8 cellular contexts compared by ENCODE assay signal in genomic region chr1:2526824-2527552, GRCh38. TPM values are rescaled to one million over a fixed set of nuclear protein-coding genes. Genes with fewer than 3 reads are reported as not detected.
DNase-seq lines count a peak whose midpoint lies in the region; ATAC-seq and TF ChIP-seq lines count a peak whose summit lies in the region.

No MANE protein-coding gene starts in this region.

- peaks cover 4% of the 10 kb centered on the region for H3K36me3 ChIP-seq in CD8-positive, alpha-beta T cell (ENCODE audit: insufficient read depth, low read length)
- peaks cover 27% of the 10 kb centered on the region for H3K36me3 ChIP-seq in WERI-Rb-1
- H3K36me3 ChIP-seq in ectodermal cell (ENCODE audit: control insufficient read depth, insufficient read depth, low read length) = no peaks in the 10 kb centered on the region
- no peaks in the 10 kb centered on the region for H3K36me3 ChIP-seq in muscle layer of duodenum (ENCODE audit: control insufficient read depth in 1 of 2, insufficient read depth in 2 of 2, low read length in 2 of 2)

- H3K27me3 ChIP-seq in CD8-positive, alpha-beta T cell (ENCODE audit: insufficient read depth, low read length) = peaks cover 7% of the 10 kb centered on the region
- H3K27me3 ChIP-seq in WERI-Rb-1 (ENCODE audit: insufficient read depth, low read depth, severe bottlenecking) = no peaks in the 10 kb centered on the region
- H3K27me3 ChIP-seq in ectodermal cell (ENCODE audit: control insufficient read depth, insufficient read depth, low read length, poor library complexity, severe bottlenecking) = peaks cover 54% of the 10 kb centered on the region
- H3K27me3 ChIP-seq in muscle layer of duodenum (ENCODE audit: low read depth, low read length) = peaks cover 23% of the 10 kb centered on the region

- TF ChIP-seq CTCF in CD8-positive, alpha-beta T cell (IDR thresholded peaks at IDR 0.05) = no peak
- TF ChIP-seq CTCF in WERI-Rb-1 (IDR thresholded peaks at IDR 0.05; ENCODE audit: low read depth, low read length) = no peak

- H3K4me1 ChIP-seq in CD8-positive, alpha-beta T cell (ENCODE audit: insufficient read depth, low read length) = peaks cover 64% of the 10 kb centered on the region
- peaks cover 46% of the 10 kb centered on the region for H3K4me1 ChIP-seq in ectodermal cell (ENCODE audit: control insufficient read depth, insufficient read depth, low read length)
- H3K4me1 ChIP-seq in muscle layer of duodenum (ENCODE audit: control insufficient read depth in 1 of 2, insufficient read depth in 2 of 2, low read length in 2 of 2) = peaks cover 18 to 67% of the 10 kb centered on the region in 2 donors

- H3K9me3 Mint-ChIP-seq in CD8-positive, alpha-beta T cell = no peaks in the 10 kb centered on the region

- intact Hi-C loops in CD8-positive, alpha-beta T cell (cut with DNase I, micrococcal nuclease) = loop anchor here (1.0 to 10.0 kb wide), 11 partner anchors 20 to 1098 kb away; partner anchors contain the start of genes MORN1 (in 2 of the 2), PEX10 (in 2 of the 2), PRXL2B (in 2 of the 2) and RER1 (in 2 of the 2)
- intact Hi-C loops in sciatic nerve (cut with DNase I) = no loop called here

- DNase-seq in CD8-positive, alpha-beta T cell = peak in 3 of 7 experiments; percentile 42 to 44 (median 43)
- DNase-seq in WERI-Rb-1 (no peak), substantia nigra (lab: John Stamatoyannopoulos, UW) (peak in 42 of 49 donors; percentile 30 to 84 (median 62)), sciatic nerve (ENCODE audit: low spot score) (no peak)

- peak overlapping the region; percentile 62 for H3K4me3 ChIP-seq in CD8-positive, alpha-beta T cell (ENCODE audit: low read depth, low read length)
- H3K4me3 ChIP-seq in WERI-Rb-1 (ENCODE audit: low read depth, low read length) (peak overlapping the region; percentile 40; the same call in 1 of the 2 replicates), ectodermal cell (ENCODE audit: insufficient read depth, low read depth, low read length) (peak overlapping the region; percentile 96), muscle layer of duodenum (ENCODE audit: low read depth in 1 of 2, low read length in 2 of 2) (peak overlapping the region; percentile 26 to 96)

- peak; percentile 2 for ATAC-seq in CD8-positive, alpha-beta T cell
- peak; percentile 39 for ATAC-seq in GM19463 (IDR thresholded peaks at IDR 0.05; ENCODE audit: unreplicated experiment)
- ATAC-seq in HG03521 (IDR thresholded peaks at IDR 0.05; ENCODE audit: unreplicated experiment) = peak; percentile 13
- ATAC-seq in sciatic nerve = no peak

- CTCF ChIA-PET in CD8-positive, alpha-beta T cell (lab: Charles Lee) = interaction anchor here (1.6 to 3.8 kb wide), 2 partner anchors 21 to 53 kb away, joined by 5 to 45 read pairs; no protein-coding TSS in a partner anchor

- H3K27me3 Mint-ChIP-seq in CD8-positive, alpha-beta T cell (ENCODE audit: low read depth) = peaks cover 4% of the 10 kb centered on the region

- POLR2A ChIA-PET in CD8-positive, alpha-beta T cell (lab: Charles Lee) = interaction anchor here (1.1 to 12.7 kb wide), 8 partner anchors 17 to 271 kb away, joined by 4 to 174 read pairs (median 8); partner anchors contain the start of genes MORN1, PRXL2B, RER1 and TNFRSF14

- 32 to 35% methylated on average over 20 of the region's 20 CpGs for WGBS in ectodermal cell, 2 experiments

- peak overlapping the region; percentile 98 for H3K4me3 Mint-ChIP-seq in CD8-positive, alpha-beta T cell

- H3K27ac Mint-ChIP-seq in CD8-positive, alpha-beta T cell = peak overlapping the region; percentile 27

- peaks cover 46% of the 10 kb centered on the region for H3K4me1 Mint-ChIP-seq in CD8-positive, alpha-beta T cell (ENCODE audit: low read depth)

- no peak overlapping the region for H3K27ac ChIP-seq in CD8-positive, alpha-beta T cell (ENCODE audit: low read depth, low read length)
- no peak overlapping the region for H3K27ac ChIP-seq in WERI-Rb-1
- H3K27ac ChIP-seq in ectodermal cell (ENCODE audit: insufficient read depth, low read depth, low read length, poor library complexity, severe bottlenecking) = no peak overlapping the region
- no peak overlapping the region for H3K27ac ChIP-seq in muscle layer of duodenum (ENCODE audit: low read length)
- H3K27ac ChIP-seq in substantia nigra (ENCODE audit: low read depth, low read length, poor library complexity, severe bottlenecking) = peak overlapping the region; percentile 82

- H3K36me3 Mint-ChIP-seq in CD8-positive, alpha-beta T cell = peaks cover 9% of the 10 kb centered on the region

- no peaks in the 10 kb centered on the region for H3K9me3 ChIP-seq in CD8-positive, alpha-beta T cell (ENCODE audit: low read length)
- H3K9me3 ChIP-seq in WERI-Rb-1 (ENCODE audit: severe bottlenecking) (no peaks in the 10 kb centered on the region), ectodermal cell (ENCODE audit: control insufficient read depth, low read length) (no peaks in the 10 kb centered on the region), muscle layer of duodenum (ENCODE audit: control insufficient read depth in 1 of 2, low read length in 2 of 2) (no peaks in the 10 kb centered on the region)

RNA-seq across cellular contexts. Expression of gene PANK4, which starts 0.6 kb away (rescaled TPM):
- 10 to 100 TPM; 44.1 to 44.8 TPM for total RNA-seq in CD8-positive, alpha-beta T cell
- 49.5 TPM for polyA plus RNA-seq in ectodermal cell (2013, experiment 1 of 4)
- 37.4 TPM for polyA plus RNA-seq in ectodermal cell (2013, experiment 2 of 4)
- 34.6 TPM for polyA plus RNA-seq in ectodermal cell (2013, experiment 3 of 4)
- 35.3 TPM for polyA plus RNA-seq in ectodermal cell (2013, experiment 4 of 4)
- total RNA-seq in sciatic nerve = 32.3 TPM

RNA-seq across cellular contexts. Expression of gene HES5, which starts 3.1 kb away (rescaled TPM):
- not detected for total RNA-seq in CD8-positive, alpha-beta T cell
- 22.0 TPM for polyA plus RNA-seq in ectodermal cell (2013, experiment 1 of 4)
- 34.7 TPM for polyA plus RNA-seq in ectodermal cell (2013, experiment 2 of 4)
- polyA plus RNA-seq in ectodermal cell (2013, experiment 3 of 4) = 42.2 TPM
- polyA plus RNA-seq in ectodermal cell (2013, experiment 4 of 4) = 53.9 TPM
- total RNA-seq in sciatic nerve = 2.1 TPM

RNA-seq across cellular contexts. Expression of gene TNFRSF14, which starts 29.2 kb away (rescaled TPM):
- total RNA-seq in CD8-positive, alpha-beta T cell = 100 to 1,000 TPM; 158 to 160 TPM
- polyA plus RNA-seq in ectodermal cell (2013, experiment 1 of 4) = 0.85 TPM
- polyA plus RNA-seq in ectodermal cell (2013, experiment 2 of 4) = 1.2 TPM
- polyA plus RNA-seq in ectodermal cell (2013, experiment 3 of 4) = 0.69 TPM
- 0.65 TPM for polyA plus RNA-seq in ectodermal cell (2013, experiment 4 of 4)
- 73.3 TPM for total RNA-seq in sciatic nerve

RNA-seq across cellular contexts. Expression of gene PLCH2, which starts 50.9 kb away (rescaled TPM):
- 10 to 100 TPM; 17.9 to 19.1 TPM for total RNA-seq in CD8-positive, alpha-beta T cell
- polyA plus RNA-seq in ectodermal cell (2013, experiment 1 of 4) = 1.4 TPM
- 2.7 TPM for polyA plus RNA-seq in ectodermal cell (2013, experiment 2 of 4)
- 1.8 TPM for polyA plus RNA-seq in ectodermal cell (2013, experiment 3 of 4)
- polyA plus RNA-seq in ectodermal cell (2013, experiment 4 of 4) = 2.2 TPM
- total RNA-seq in sciatic nerve = 1.1 TPM

RNA-seq across cellular contexts. Expression of gene PRXL2B, which starts 59.6 kb away (rescaled TPM):
- 10 to 100 TPM; 13.5 to 15.9 TPM for total RNA-seq in CD8-positive, alpha-beta T cell
- polyA plus RNA-seq in ectodermal cell (2013, experiment 1 of 4) = 45.0 TPM
- 46.1 TPM for polyA plus RNA-seq in ectodermal cell (2013, experiment 2 of 4)
- polyA plus RNA-seq in ectodermal cell (2013, experiment 3 of 4) = 31.7 TPM
- polyA plus RNA-seq in ectodermal cell (2013, experiment 4 of 4) = 36.7 TPM
- 23.9 TPM for total RNA-seq in sciatic nerve

Comparison
In these comparisons a context has a peak if more than half of its experiments do, and no peak if none do; other contexts are left out.
1. DNase-seq: peak in substantia nigra (42 of 49); none in WERI-Rb-1 (single experiment) and sciatic nerve (single experiment).
2. H3K4me3 ChIP-seq: peak in every context shown above with its lines; median percentile 96 in ectodermal cell; 62 in CD8-positive, alpha-beta T cell; 61 in muscle layer of duodenum; 40 in WERI-Rb-1.